Comparison of ENCODE assay signal across 1 cellular context in genomic region chr3:48979451-48979850, GRCh38.
TF ChIP-seq lines count a peak whose summit lies in the region.

No MANE protein-coding gene starts in this region.

TF ChIP-seq in WTC11, 78 proteins besides CTCF, POLR2A, EP300 and RAD21:
- TF ChIP-seq SMAD3 (CRISPR knock-in tag; IDR thresholded peaks at IDR 0.05; ENCODE audit: borderline replicate concordance) = no peak
- no peak for TF ChIP-seq NFYB (CRISPR knock-in tag; conservative IDR thresholded peaks at IDR 0.05; ENCODE audit: low read depth)
- TF ChIP-seq EMX1 (CRISPR knock-in tag; IDR thresholded peaks at IDR 0.05) = no peak
- TF ChIP-seq, protein P1, sequence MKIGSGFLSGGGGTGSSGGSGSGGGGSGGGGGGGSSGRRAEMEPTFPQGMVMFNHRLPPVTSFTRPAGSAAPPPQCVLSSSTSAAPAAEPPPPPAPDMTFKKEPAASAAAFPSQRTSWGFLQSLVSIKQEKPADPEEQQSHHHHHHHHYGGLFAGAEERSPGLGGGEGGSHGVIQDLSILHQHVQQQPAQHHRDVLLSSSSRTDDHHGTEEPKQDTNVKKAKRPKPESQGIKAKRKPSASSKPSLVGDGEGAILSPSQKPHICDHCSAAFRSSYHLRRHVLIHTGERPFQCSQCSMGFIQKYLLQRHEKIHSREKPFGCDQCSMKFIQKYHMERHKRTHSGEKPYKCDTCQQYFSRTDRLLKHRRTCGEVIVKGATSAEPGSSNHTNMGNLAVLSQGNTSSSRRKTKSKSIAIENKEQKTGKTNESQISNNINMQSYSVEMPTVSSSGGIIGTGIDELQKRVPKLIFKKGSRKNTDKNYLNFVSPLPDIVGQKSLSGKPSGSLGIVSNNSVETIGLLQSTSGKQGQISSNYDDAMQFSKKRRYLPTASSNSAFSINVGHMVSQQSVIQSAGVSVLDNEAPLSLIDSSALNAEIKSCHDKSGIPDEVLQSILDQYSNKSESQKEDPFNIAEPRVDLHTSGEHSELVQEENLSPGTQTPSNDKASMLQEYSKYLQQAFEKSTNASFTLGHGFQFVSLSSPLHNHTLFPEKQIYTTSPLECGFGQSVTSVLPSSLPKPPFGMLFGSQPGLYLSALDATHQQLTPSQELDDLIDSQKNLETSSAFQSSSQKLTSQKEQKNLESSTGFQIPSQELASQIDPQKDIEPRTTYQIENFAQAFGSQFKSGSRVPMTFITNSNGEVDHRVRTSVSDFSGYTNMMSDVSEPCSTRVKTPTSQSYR (CRISPR knock-in tag; IDR thresholded peaks at IDR 0.05) = no peak
- TF ChIP-seq ZNF121 (CRISPR knock-in tag; IDR thresholded peaks at IDR 0.05) = no peak
- TF ChIP-seq GABPB1 (CRISPR knock-in tag; IDR thresholded peaks at IDR 0.05) = no peak
- TF ChIP-seq GRHL2 (CRISPR knock-in tag; IDR thresholded peaks at IDR 0.05; ENCODE audit: insufficient replicate concordance, severe bottlenecking) = no peak
